In the genomic region with DNA sequence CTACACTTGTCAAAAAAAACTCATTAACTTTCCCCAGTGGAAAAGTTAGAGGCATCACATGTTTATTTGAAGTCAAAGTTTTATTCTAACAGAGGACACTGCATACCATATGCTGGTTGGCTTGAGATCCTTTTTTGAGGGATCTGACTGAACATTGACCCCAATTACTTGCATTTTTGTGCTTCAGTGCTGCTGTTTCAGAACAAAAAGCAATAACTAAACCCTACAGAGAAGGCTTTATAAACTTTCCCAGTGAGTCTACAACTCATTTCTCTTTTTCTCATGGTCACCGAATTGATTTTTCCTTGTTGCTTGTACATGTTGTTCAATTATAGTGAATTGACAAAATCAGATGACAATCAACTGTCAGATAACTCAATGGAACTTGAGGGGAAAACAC, we compare ENCODE assay signal across 25 cellular contexts.
"Had no signal": no experiment of that assay in that cellular context is flagged by ENCODE, and none has a peak within 500 bp of the region (broad histone marks: within the 10 kb centered on the region; RNA-seq: fewer than 3 reads in every experiment).

No MANE protein-coding gene starts in this region.

- H3K27me3 ChIP-seq: breast epithelium, colonic mucosa, dorsolateral prefrontal cortex, neural progenitor cell, tibial artery had no signal

- H3K4me1 Mint-ChIP-seq: activated CD4-positive, alpha-beta T cell treated with anti-CD3 and anti-CD28 coated beads, Interleukin-2, amount 10 ng/mL, durations not matched to agents 7 days and 5 days; activated CD8-positive, alpha-beta memory T cell treated with anti-CD3 and anti-CD28 coated beads, Interleukin-2, amount 10 ng/mL, durations not matched to agents 7 days and 5 days; activated naive CD8-positive, alpha-beta T cell treated with anti-CD3 and anti-CD28 coated beads, Interleukin-2, amount 50 U/mL, for 24 hours; naive B cell; stimulated activated naive CD8-positive, alpha-beta T cell treated with anti-CD3 and anti-CD28 coated beads, Interleukin-15, amount 100 ng/mL, for 72 hours had no signal

- DNase-seq: activated CD4-positive, alpha-beta T cell treated with anti-CD3 and anti-CD28 coated beads, Interleukin-2, amount 10 ng/mL, durations not matched to agents 7 days and 5 days; activated CD8-positive, alpha-beta memory T cell treated with anti-CD3 and anti-CD28 coated beads, Interleukin-2, amount 10 ng/mL, durations not matched to agents 7 days and 5 days; activated CD8-positive, alpha-beta T cell treated with anti-CD3 and anti-CD28 coated beads for 36 hours; activated gamma-delta T cell; activated naive CD4-positive, alpha-beta T cell treated with anti-CD3 and anti-CD28 coated beads, Interleukin-2, amount 50 U/mL, for 16 hours; activated naive CD8-positive, alpha-beta T cell treated with anti-CD3 and anti-CD28 coated beads, Interleukin-2, amount 50 U/mL, for 24 hours; activated T-cell treated with anti-CD3 and anti-CD28 coated beads for 4 hours; aorta; colonic mucosa; dorsolateral prefrontal cortex; effector memory CD8-positive, alpha-beta T cell; head of caudate nucleus; left cardiac atrium; naive B cell; right cardiac atrium; stimulated activated CD4-positive, alpha-beta T cell treated with anti-CD3 and anti-CD28 coated beads, Interleukin-1b, Interleukin-23, amount 100 ng/mL, for 48 hours; stimulated activated naive CD8-positive, alpha-beta T cell treated with anti-CD3 and anti-CD28 coated beads, Interleukin-15, amount 100 ng/mL, for 72 hours; tibial artery had no signal

- H3K9me3 ChIP-seq: breast epithelium, colonic mucosa, tibial artery had no signal

- H3K4me3 ChIP-seq: breast epithelium, colonic mucosa, dorsolateral prefrontal cortex, lung, neural progenitor cell, tibial artery had no signal

- H3K4me3 Mint-ChIP-seq: activated CD4-positive, alpha-beta T cell treated with anti-CD3 and anti-CD28 coated beads, Interleukin-2, amount 10 ng/mL, durations not matched to agents 7 days and 5 days; activated CD8-positive, alpha-beta memory T cell treated with anti-CD3 and anti-CD28 coated beads, Interleukin-2, amount 10 ng/mL, durations not matched to agents 7 days and 5 days; activated CD8-positive, alpha-beta T cell treated with anti-CD3 and anti-CD28 coated beads for 36 hours; activated naive CD8-positive, alpha-beta T cell treated with anti-CD3 and anti-CD28 coated beads, Interleukin-2, amount 50 U/mL, for 24 hours; activated T-helper 1 cell treated with anti-CD3 and anti-CD28 coated beads, Interleukin-12 subunit alpha, Interleukin-12 subunit beta, Interleukin-2, Interleukin-4 antibody, amounts not matched to agents 30 ng/mL and 10 ng/mL and 1 ng/mL, durations not matched to agents 14 hours and 24 hours and 36 hours; effector memory CD8-positive, alpha-beta T cell; naive B cell; neural progenitor cell; stimulated activated naive CD8-positive, alpha-beta T cell treated with anti-CD3 and anti-CD28 coated beads, Interleukin-15, amount 100 ng/mL, for 72 hours had no signal

- H3K27ac Mint-ChIP-seq: activated CD4-positive, alpha-beta T cell treated with anti-CD3 and anti-CD28 coated beads, Interleukin-2, amount 10 ng/mL, durations not matched to agents 7 days and 5 days; activated CD8-positive, alpha-beta memory T cell treated with anti-CD3 and anti-CD28 coated beads, Interleukin-2, amount 10 ng/mL, durations not matched to agents 7 days and 5 days; activated CD8-positive, alpha-beta T cell treated with anti-CD3 and anti-CD28 coated beads for 36 hours; activated naive CD8-positive, alpha-beta T cell treated with anti-CD3 and anti-CD28 coated beads, Interleukin-2, amount 50 U/mL, for 24 hours; activated T-helper 1 cell treated with anti-CD3 and anti-CD28 coated beads, Interleukin-12 subunit alpha, Interleukin-12 subunit beta, Interleukin-2, Interleukin-4 antibody, amounts not matched to agents 30 ng/mL and 10 ng/mL and 1 ng/mL, durations not matched to agents 14 hours and 24 hours and 36 hours; effector memory CD8-positive, alpha-beta T cell; naive B cell; neural progenitor cell; progenitor cell of endocrine pancreas; stimulated activated naive CD8-positive, alpha-beta T cell treated with anti-CD3 and anti-CD28 coated beads, Interleukin-15, amount 100 ng/mL, for 72 hours had no signal

- H3K4me1 ChIP-seq: breast epithelium, colonic mucosa, neural progenitor cell, tibial artery had no signal

- ATAC-seq: activated CD4-positive, CD25-positive, alpha-beta regulatory T cell treated with anti-CD3 and anti-CD28 coated beads, Interleukin-2, amount 50 U/mL, for 24 hours; activated CD8-positive, alpha-beta memory T cell treated with anti-CD3 and anti-CD28 coated beads, Interleukin-2, amount 10 ng/mL, durations not matched to agents 7 days and 5 days; activated CD8-positive, alpha-beta T cell treated with anti-CD3 and anti-CD28 coated beads for 36 hours; activated naive CD8-positive, alpha-beta T cell treated with anti-CD3 and anti-CD28 coated beads, Interleukin-2, amount 50 U/mL, for 24 hours; effector memory CD8-positive, alpha-beta T cell; esophagus mucosa; left cardiac atrium; right cardiac atrium; stimulated activated naive CD8-positive, alpha-beta T cell treated with anti-CD3 and anti-CD28 coated beads, Interleukin-15, amount 100 ng/mL, for 72 hours had no signal

- H3K36me3 ChIP-seq: breast epithelium, colonic mucosa, neural progenitor cell, tibial artery had no signal

- H3K4me2 ChIP-seq: neural progenitor cell had no signal

- H3K9me3 Mint-ChIP-seq: activated CD4-positive, alpha-beta T cell treated with anti-CD3 and anti-CD28 coated beads, Interleukin-2, amount 10 ng/mL, durations not matched to agents 7 days and 5 days; activated naive CD8-positive, alpha-beta T cell treated with anti-CD3 and anti-CD28 coated beads, Interleukin-2, amount 50 U/mL, for 24 hours; activated T-helper 1 cell treated with anti-CD3 and anti-CD28 coated beads, Interleukin-12 subunit alpha, Interleukin-12 subunit beta, Interleukin-2, Interleukin-4 antibody, amounts not matched to agents 30 ng/mL and 10 ng/mL and 1 ng/mL, durations not matched to agents 14 hours and 24 hours and 36 hours; effector memory CD8-positive, alpha-beta T cell; neural progenitor cell; stimulated activated naive CD8-positive, alpha-beta T cell treated with anti-CD3 and anti-CD28 coated beads, Interleukin-15, amount 100 ng/mL, for 72 hours had no signal

- H3K27ac ChIP-seq: breast epithelium, colonic mucosa, neural progenitor cell, tibial artery had no signal

- H3K27me3 Mint-ChIP-seq: activated CD4-positive, alpha-beta T cell treated with anti-CD3 and anti-CD28 coated beads, Interleukin-2, amount 10 ng/mL, durations not matched to agents 7 days and 5 days; activated CD8-positive, alpha-beta memory T cell treated with anti-CD3 and anti-CD28 coated beads, Interleukin-2, amount 10 ng/mL, durations not matched to agents 7 days and 5 days; activated CD8-positive, alpha-beta T cell treated with anti-CD3 and anti-CD28 coated beads for 36 hours; activated naive CD8-positive, alpha-beta T cell treated with anti-CD3 and anti-CD28 coated beads, Interleukin-2, amount 50 U/mL, for 24 hours; effector memory CD8-positive, alpha-beta T cell; naive B cell; progenitor cell of endocrine pancreas; stimulated activated naive CD8-positive, alpha-beta T cell treated with anti-CD3 and anti-CD28 coated beads, Interleukin-15, amount 100 ng/mL, for 72 hours had no signal

- H3K36me3 Mint-ChIP-seq: activated CD8-positive, alpha-beta memory T cell treated with anti-CD3 and anti-CD28 coated beads, Interleukin-2, amount 10 ng/mL, durations not matched to agents 7 days and 5 days; naive B cell; neural progenitor cell had no signal

- H2AFZ ChIP-seq: neural progenitor cell had no signal
